ENCODE assay signal across 3 cellular contexts in the genomic region with DNA sequence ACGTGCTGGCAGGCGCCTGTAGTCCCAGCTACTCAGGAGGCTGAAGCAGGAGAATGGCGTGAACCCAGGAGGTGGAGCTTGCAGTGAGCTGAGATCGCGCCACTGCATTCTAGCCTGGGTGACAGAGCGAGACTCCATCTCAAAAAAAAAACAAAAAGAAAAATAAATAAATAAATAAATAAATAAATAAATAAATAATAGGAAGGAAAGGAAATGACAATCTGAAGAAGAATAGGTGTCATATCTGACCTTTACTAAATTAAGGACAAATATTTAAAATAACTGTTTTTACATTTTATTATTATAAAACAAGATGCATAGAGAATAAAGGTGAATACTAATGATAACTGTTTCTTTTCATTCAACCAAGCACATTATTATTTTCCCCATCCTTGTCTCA. TPM values are rescaled to one million over a fixed set of nuclear protein-coding genes. Genes with fewer than 3 reads are reported as not detected.
"Had no signal": no experiment of that assay in that cellular context is flagged by ENCODE, and none has a peak within 500 bp of the region (broad histone marks: within the 10 kb centered on the region; RNA-seq: fewer than 3 reads in every experiment).

No MANE protein-coding gene starts in this region.

RNA-seq across cellular contexts. Expression of a gene that starts 40.9 kb away (rescaled TPM):
- polyA plus RNA-seq: keratinocyte; mammary epithelial cell; naive thymus-derived CD4-positive, alpha-beta T cell had no signal
